ENCODE assay signal across 1 cellular context in genomic region chr13:95524270-95524901, GRCh38.
TF ChIP-seq lines count a peak whose summit lies in the region.

No MANE protein-coding gene starts in this region.

TF ChIP-seq in IMR-90, 13 proteins besides CTCF, POLR2A, EP300 and RAD21 (continued from another document):
- TF ChIP-seq NFE2L2 (IDR thresholded peaks at IDR 0.05; ENCODE audit: low read depth, low read length): peak; percentile 88
TF ChIP-seq in IMR-90: peak in this region for 3.
